Comparison of ENCODE assay signal across 5 cellular contexts in genomic region chr22:37251836-37252235, GRCh38. TPM values are rescaled to one million over a fixed set of nuclear protein-coding genes. Genes with fewer than 3 reads are reported as not detected.
"Had no signal": no experiment of that assay in that cellular context is flagged by ENCODE, and none has a peak within 500 bp of the region (broad histone marks: within the 10 kb centered on the region; RNA-seq: fewer than 3 reads in every experiment).

No MANE protein-coding gene starts in this region.

RNA-seq across cellular contexts. Expression of gene SSTR3, which starts 39.6 kb away (rescaled TPM):
- total RNA-seq: K562, M059J, Right ventricle myocardium superior, RPMI7951, SJSA1 had no signal
